14 cellular contexts compared by ENCODE assay signal in genomic region chr15:62896380-62896866, GRCh38.
DNase-seq lines count a peak whose midpoint lies in the region; ATAC-seq and TF ChIP-seq lines count a peak whose summit lies in the region.
"Had no signal": no experiment of that assay in that cellular context is flagged by ENCODE, and none has a peak within 500 bp of the region (broad histone marks: within the 10 kb centered on the region; RNA-seq: fewer than 3 reads in every experiment).

No MANE protein-coding gene starts in this region.

- TF ChIP-seq CTCF in AG04450 (IDR thresholded peaks at IDR 0.05; ENCODE audit: low read depth, low read length), result no peak
- TF ChIP-seq CTCF in PC-3 (conservative IDR thresholded peaks at IDR 0.05; ENCODE audit: low read depth, low read length), result no peak
- no peak for TF ChIP-seq CTCF in endothelial cell (IDR thresholded peaks at IDR 0.05; ENCODE audit: unreplicated experiment)
- no peak for TF ChIP-seq CTCF in neural progenitor cell (IDR thresholded peaks at IDR 0.05)
- TF ChIP-seq CTCF in CD14-positive monocyte (IDR thresholded peaks at IDR 0.05), result no peak
- no peak for TF ChIP-seq CTCF in omental fat pad (IDR thresholded peaks at IDR 0.05)

- POLR2A ChIA-PET in AG04450 (lab: Yijun Ruan, JAX) (interaction anchor here (0.6 to 1.7 kb wide), 11 partner anchors 9 to 152 kb away, joined by 3 to 12 read pairs (median 4); partner anchors contain the start of gene TPM1), PC-3 (lab: Charles Lee; ENCODE audit: unreplicated experiment) (interaction anchor here (0.6 to 0.7 kb wide), 5 partner anchors 12 to 412 kb away, joined by 3 to 7 read pairs (median 4); no protein-coding TSS in a partner anchor)

- CTCF ChIA-PET in AG04450 (lab: Charles Lee), result interaction anchor here (0.8 to 1.5 kb wide), 2 partner anchors 151 to 154 kb away, joined by 3 to 5 read pairs; no protein-coding TSS in a partner anchor
- CTCF ChIA-PET in PC-3 (lab: Charles Lee), result interaction anchor here (0.6 to 0.7 kb wide), 2 partner anchors 29 to 31 kb away, joined by 3 to 6 read pairs; no protein-coding TSS in a partner anchor

- no peaks in the 10 kb centered on the region for H3K36me3 ChIP-seq in PC-3 (ENCODE audit: low read depth, low read length)
- H3K36me3 ChIP-seq in neural progenitor cell, result no peaks in the 10 kb centered on the region
- H3K36me3 ChIP-seq: BLaER1 treated with 17β-estradiol and CSF1 and Interleukin-3, amounts not matched to agents 10 nM and 100 nM; lower lobe of right lung had no signal

- ATAC-seq in PC-3, result peak; percentile 53
- ATAC-seq in omental fat pad (ENCODE audit: low FRiP score), result no peak
- ATAC-seq: activated T-helper 17 cell treated with anti-CD3 and anti-CD28 coated beads, Interleukin-2, amount 50 U/mL, for 72 hours; effector memory CD8-positive, alpha-beta T cell had no signal

- H3K27me3 Mint-ChIP-seq in endothelial cell (ENCODE audit: unreplicated experiment) (no peaks in the 10 kb centered on the region), neural progenitor cell (ENCODE audit: insufficient read depth, low read depth) (peaks cover 7% of the 10 kb centered on the region), CD14-positive monocyte (ENCODE audit: low read depth in 3 of 3) (peaks cover 5 to 7% (median 6%) of the 10 kb centered on the region in 3 donors)

- H3K9me3 Mint-ChIP-seq in endothelial cell (ENCODE audit: unreplicated experiment), result no peaks in the 10 kb centered on the region
- H3K9me3 Mint-ChIP-seq in neural progenitor cell, result no peaks in the 10 kb centered on the region
- H3K9me3 Mint-ChIP-seq in CD14-positive monocyte, result peaks cover 0 to under 1% (median 0%) of the 10 kb centered on the region in 7 donors
- H3K9me3 Mint-ChIP-seq: activated T-helper 17 cell treated with anti-CD3 and anti-CD28 coated beads, Interleukin-2, amount 50 U/mL, for 72 hours; effector memory CD8-positive, alpha-beta T cell had no signal

- H3K4me1 ChIP-seq in PC-3 (ENCODE audit: insufficient read depth, low read length) (peaks cover 55% of the 10 kb centered on the region), neural progenitor cell (peaks cover 38% of the 10 kb centered on the region)

- H3K27ac ChIP-seq in AG04450 (ENCODE audit: low read depth, low read length) (peak overlapping the region; percentile 100), PC-3 (ENCODE audit: low read length) (peak overlapping the region; percentile 99), neural progenitor cell (no peak overlapping the region)
- H3K27ac ChIP-seq: BLaER1 treated with 17β-estradiol and CSF1 and Interleukin-3, amounts not matched to agents 10 nM and 100 nM; lower lobe of right lung had no signal

- H3K27me3 ChIP-seq in AG04450 (ENCODE audit: control insufficient read depth, insufficient read depth, low read length), result no peaks in the 10 kb centered on the region
- H3K27me3 ChIP-seq in PC-3 (ENCODE audit: low read length), result no peaks in the 10 kb centered on the region
- H3K27me3 ChIP-seq in neural progenitor cell, result no peaks in the 10 kb centered on the region
- H3K27me3 ChIP-seq: BLaER1 treated with 17β-estradiol and CSF1 and Interleukin-3, amounts not matched to agents 10 nM and 100 nM had no signal

- peaks cover 38% of the 10 kb centered on the region for H3K4me1 Mint-ChIP-seq in endothelial cell (ENCODE audit: unreplicated experiment)
- H3K4me1 Mint-ChIP-seq in neural progenitor cell, result peaks cover 70% of the 10 kb centered on the region
- H3K4me1 Mint-ChIP-seq in CD14-positive monocyte, result peaks cover 15% of the 10 kb centered on the region
- H3K4me1 Mint-ChIP-seq: activated T-helper 17 cell treated with anti-CD3 and anti-CD28 coated beads, Interleukin-2, amount 50 U/mL, for 72 hours had no signal

- H3K4me2 ChIP-seq in PC-3 (ENCODE audit: low read length) (peak overlapping the region; percentile 83), neural progenitor cell (peak overlapping the region; percentile 35)
- H3K4me2 ChIP-seq: BLaER1 treated with 17β-estradiol and CSF1 and Interleukin-3, amounts not matched to agents 10 nM and 100 nM had no signal

- H3K36me3 Mint-ChIP-seq in endothelial cell (ENCODE audit: low read depth, unreplicated experiment), result no peaks in the 10 kb centered on the region
- no peaks in the 10 kb centered on the region for H3K36me3 Mint-ChIP-seq in neural progenitor cell
- H3K36me3 Mint-ChIP-seq in CD14-positive monocyte, result no peaks in the 10 kb centered on the region

- TSS peak; percentile 94 for BruUV-seq in PC-3 (replicated peaks; lab: Mats Ljungman, UMichigan)

- H3K4me3 ChIP-seq in AG04450 (ENCODE audit: low read depth, low read length), result peak overlapping the region; percentile 20; the same call in 1 of the 2 replicates
- peak overlapping the region; percentile 57 for H3K4me3 ChIP-seq in PC-3 (ENCODE audit: low read length)
- no peak overlapping the region for H3K4me3 ChIP-seq in neural progenitor cell
- H3K4me3 ChIP-seq: BLaER1 treated with 17β-estradiol and CSF1 and Interleukin-3, amounts not matched to agents 10 nM and 100 nM; lower lobe of right lung had no signal

- H3K4me3 Mint-ChIP-seq in endothelial cell (ENCODE audit: unreplicated experiment) (peak overlapping the region; percentile 26), neural progenitor cell (peak overlapping the region; percentile 43), CD14-positive monocyte (no peak overlapping the region)
- H3K4me3 Mint-ChIP-seq: activated T-helper 17 cell treated with anti-CD3 and anti-CD28 coated beads, Interleukin-2, amount 50 U/mL, for 72 hours; effector memory CD8-positive, alpha-beta T cell had no signal

- peaks cover 10% of the 10 kb centered on the region for H3F3A ChIP-seq in PC-3 (ENCODE audit: low read length, unreplicated experiment)
- H3F3A ChIP-seq in neural progenitor cell (ENCODE audit: low read depth), result no peaks in the 10 kb centered on the region

- DNase-seq in AG04450 (ENCODE audit: low read depth, low spot score) (no peak), PC-3 (peak; percentile 94), endothelial cell (ENCODE audit: low spot score) (no peak), neural progenitor cell (ENCODE audit: low spot score) (no peak), CD14-positive monocyte (ENCODE audit: low spot score) (no peak), omental fat pad (ENCODE audit: low spot score) (no peak), T-helper 1 cell (no peak)
- DNase-seq in activated CD4-positive, alpha-beta T cell treated with anti-CD3 and anti-CD28 coated beads for 1 hour, result no peak
- DNase-seq: effector memory CD8-positive, alpha-beta T cell; NCI-H510A treated with DMSO at 0.1 percent for 48 hours; stimulated activated CD4-positive, alpha-beta T cell treated with anti-CD3 and anti-CD28 coated beads, Interleukin-2, amount 100 ng/mL, for 48 hours had no signal

- H3K9me3 ChIP-seq in AG04450 (ENCODE audit: control insufficient read depth, insufficient read depth, low read length) (no peaks in the 10 kb centered on the region), PC-3 (ENCODE audit: low read length) (no peaks in the 10 kb centered on the region), neural progenitor cell (ENCODE audit: low read depth) (no peaks in the 10 kb centered on the region)
- H3K9me3 ChIP-seq: BLaER1 treated with 17β-estradiol and CSF1 and Interleukin-3, amounts not matched to agents 10 nM and 100 nM; lower lobe of right lung had no signal

- no peaks in the 10 kb centered on the region for H3K79me2 ChIP-seq in PC-3 (ENCODE audit: low read length)
- H3K79me2 ChIP-seq in neural progenitor cell (ENCODE audit: low read depth), result no peaks in the 10 kb centered on the region

- H2AFZ ChIP-seq in PC-3 (ENCODE audit: low read length), result no peak overlapping the region
- H2AFZ ChIP-seq in neural progenitor cell (replicated peaks), result no peak overlapping the region

- intact Hi-C loops in PC-3 (cut with micrococcal nuclease), result loop anchor here (2.0 kb wide), 2 partner anchors 48 to 152 kb away; no protein-coding TSS in a partner anchor
- intact Hi-C loops in CD14-positive monocyte (cut with micrococcal nuclease), result no loop called here

- H4K20me1 ChIP-seq in PC-3 (ENCODE audit: low read length) (no peaks in the 10 kb centered on the region), neural progenitor cell (ENCODE audit: low read depth) (no peaks in the 10 kb centered on the region)
- H4K20me1 ChIP-seq: BLaER1 treated with 17β-estradiol and CSF1 and Interleukin-3, amounts not matched to agents 10 nM and 100 nM had no signal

- peak overlapping the region; percentile 89 for H3K9ac ChIP-seq in PC-3 (ENCODE audit: low read length)
- H3K9ac ChIP-seq in neural progenitor cell, result no peak overlapping the region
- H3K9ac ChIP-seq: BLaER1 treated with 17β-estradiol and CSF1 and Interleukin-3, amounts not matched to agents 10 nM and 100 nM had no signal

- H3K9me2 ChIP-seq in PC-3 (replicated peaks; ENCODE audit: low read length), result no peaks in the 10 kb centered on the region

- H3K27ac Mint-ChIP-seq in endothelial cell (ENCODE audit: unreplicated experiment), result peak overlapping the region; percentile 99
- peak overlapping the region; percentile 94 for H3K27ac Mint-ChIP-seq in neural progenitor cell
- no peak overlapping the region for H3K27ac Mint-ChIP-seq in CD14-positive monocyte
- H3K27ac Mint-ChIP-seq: activated T-helper 17 cell treated with anti-CD3 and anti-CD28 coated beads, Interleukin-2, amount 50 U/mL, for 72 hours; effector memory CD8-positive, alpha-beta T cell had no signal

Comparison
In these comparisons a context has a peak if more than half of its experiments do, and no peak if none do; other contexts are left out.
1. H3K27ac Mint-ChIP-seq: peak in endothelial cell (single experiment) and neural progenitor cell (single experiment); none in CD14-positive monocyte (0 of 7).
2. H3K4me3 Mint-ChIP-seq: peak in endothelial cell (single experiment) and neural progenitor cell (single experiment); none in CD14-positive monocyte (0 of 2).